In genomic region chr2:217638533-217638932, GRCh38 we compare ENCODE assay signal across 4 cellular contexts.
"Had no signal": no experiment of that assay in that cellular context is flagged by ENCODE, and none has a peak within 500 bp of the region (broad histone marks: within the 10 kb centered on the region; RNA-seq: fewer than 3 reads in every experiment).

No MANE protein-coding gene starts in this region.

- H3K4me3 ChIP-seq: GM23338 had no signal

- H3K4me1 Mint-ChIP-seq: GM23338, IgD-negative memory B cell had no signal

- H2AFZ ChIP-seq: GM23338 had no signal

- DNase-seq: H9, HCEC 1CT had no signal

- ATAC-seq: GM23338 had no signal

- H3K9me3 Mint-ChIP-seq: GM23338, H9, IgD-negative memory B cell had no signal

- H3K4me2 ChIP-seq: GM23338 had no signal

- H3K27ac Mint-ChIP-seq: GM23338, H9, IgD-negative memory B cell had no signal

- H3K4me3 Mint-ChIP-seq: GM23338, H9, IgD-negative memory B cell had no signal
